Comparison of ENCODE assay signal across 12 cellular contexts in the genomic region with DNA sequence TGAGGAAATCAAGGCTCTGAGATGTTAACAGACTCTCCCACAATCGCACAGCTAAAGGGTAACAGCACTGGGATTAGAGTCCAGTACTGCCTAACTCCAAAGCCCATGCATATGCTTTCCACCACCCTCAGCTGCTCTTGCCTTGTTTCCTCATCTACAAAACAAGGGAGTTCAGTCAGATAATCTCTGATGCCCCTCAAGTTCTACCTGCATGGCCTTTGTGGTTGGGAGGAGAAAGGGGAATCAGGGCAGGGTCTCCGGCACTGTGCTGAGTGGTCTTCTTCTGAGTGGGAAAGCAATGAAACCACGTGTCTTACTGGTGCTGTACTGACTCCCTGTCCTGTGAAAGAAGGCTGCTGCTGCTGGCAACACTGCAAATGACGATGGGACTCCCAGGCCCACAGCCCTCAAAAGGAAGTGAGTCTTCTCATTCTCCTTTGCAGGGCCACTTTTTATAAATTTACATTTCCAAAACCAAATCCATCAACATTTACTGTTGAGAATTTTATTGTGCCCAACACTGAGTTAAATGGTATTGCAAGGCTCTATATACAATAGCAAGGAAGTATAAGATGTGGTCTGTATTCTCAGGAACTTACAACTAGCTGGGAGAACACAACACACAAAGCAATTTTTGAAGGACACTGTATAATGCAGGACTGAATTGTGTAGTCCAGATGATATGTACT. TPM values are rescaled to one million over a fixed set of nuclear protein-coding genes. Genes with fewer than 3 reads are reported as not detected.
A peak's percentile ranks its signal among the peaks of the same experiment; 100 is the strongest.
DNase-seq lines count a peak whose midpoint lies in the region; ATAC-seq and TF ChIP-seq lines count a peak whose summit lies in the region.
"Had no signal": no experiment of that assay in that cellular context is flagged by ENCODE, and none has a peak within 500 bp of the region (broad histone marks: within the 10 kb centered on the region; RNA-seq: fewer than 3 reads in every experiment).

No MANE protein-coding gene starts in this region.

- no peak overlapping the region for H3K4me3 Mint-ChIP-seq in activated T-cell treated with anti-CD3 and anti-CD28 coated beads, Interleukin-2, amount 50 U/mL, for 4 hours
- no peak overlapping the region for H3K4me3 Mint-ChIP-seq in GM23338
- H3K4me3 Mint-ChIP-seq in stimulated activated naive B cell treated with anti-CD40 and anti-IgM and Interleukin-4, amounts not matched to agents 10 μg/mL and 1 μg/mL and 100 μg/mL, for 72 hours: no peak overlapping the region
- H3K4me3 Mint-ChIP-seq: nephron, T-cell had no signal

- no peak overlapping the region for H3K4me2 ChIP-seq in GM23338

- H3K27me3 ChIP-seq in GM23338 (ENCODE audit: insufficient read depth): no peaks in the 10 kb centered on the region
- H3K27me3 ChIP-seq in ovary: no peaks in the 10 kb centered on the region

- H3K79me2 ChIP-seq in GM23338 (replicated peaks; ENCODE audit: insufficient read depth): no peaks in the 10 kb centered on the region

- no peaks in the 10 kb centered on the region for H3F3A ChIP-seq in GM23338 (replicated peaks; ENCODE audit: low read depth)

- H3K36me3 ChIP-seq in GM23338 (ENCODE audit: insufficient read depth) (no peaks in the 10 kb centered on the region; the same call in 1 of the 2 replicates), ovary (no peaks in the 10 kb centered on the region)

- no peaks in the 10 kb centered on the region for H3K36me3 Mint-ChIP-seq in activated T-cell treated with anti-CD3 and anti-CD28 coated beads, Interleukin-2, amount 50 U/mL, for 4 hours (ENCODE audit: insufficient read depth)
- H3K36me3 Mint-ChIP-seq in GM23338 (ENCODE audit: low read depth): no peaks in the 10 kb centered on the region
- H3K36me3 Mint-ChIP-seq in stimulated activated naive B cell treated with anti-CD40 and anti-IgM and Interleukin-4, amounts not matched to agents 10 μg/mL and 1 μg/mL and 100 μg/mL, for 72 hours: peaks cover 0 to 3% of the 10 kb centered on the region in 2 donors
- H3K36me3 Mint-ChIP-seq: T-cell had no signal

- peaks cover 18% of the 10 kb centered on the region for H3K4me1 Mint-ChIP-seq in activated T-cell treated with anti-CD3 and anti-CD28 coated beads, Interleukin-2, amount 50 U/mL, for 4 hours (ENCODE audit: low read depth)
- peaks cover 11% of the 10 kb centered on the region for H3K4me1 Mint-ChIP-seq in GM23338
- peaks cover 9 to 11% of the 10 kb centered on the region in 2 donors for H3K4me1 Mint-ChIP-seq in stimulated activated naive B cell treated with anti-CD40 and anti-IgM and Interleukin-4, amounts not matched to agents 10 μg/mL and 1 μg/mL and 100 μg/mL, for 72 hours
- H3K4me1 Mint-ChIP-seq: nephron had no signal

- H4K20me1 ChIP-seq in GM23338 (replicated peaks; ENCODE audit: insufficient read depth): no peaks in the 10 kb centered on the region

- peaks cover 4% of the 10 kb centered on the region for H3K27me3 Mint-ChIP-seq in activated T-cell treated with anti-CD3 and anti-CD28 coated beads, Interleukin-2, amount 50 U/mL, for 4 hours (ENCODE audit: low read depth)
- H3K27me3 Mint-ChIP-seq in GM23338 (ENCODE audit: insufficient read depth, low read depth, poor library complexity): peaks cover 3% of the 10 kb centered on the region
- peaks cover 5 to 8% of the 10 kb centered on the region in 2 donors for H3K27me3 Mint-ChIP-seq in stimulated activated naive B cell treated with anti-CD40 and anti-IgM and Interleukin-4, amounts not matched to agents 10 μg/mL and 1 μg/mL and 100 μg/mL, for 72 hours

- no peak for TF ChIP-seq EP300 in ovary (IDR thresholded peaks at IDR 0.05)

- WGBS in ovary, 3 donors: 78 to 86% (median 83%) methylated on average over 4 of the region's 4 CpGs

- no peak for TF ChIP-seq POLR2A in ovary (IDR thresholded peaks at IDR 0.05)

- H3K9me2 ChIP-seq in GM23338 (ENCODE audit: insufficient read depth): 0 out of 2 replicates have a peak, but pooled peaks cover 3% of the 10 kb centered on the region

- peak; percentile 7 to 16 for ATAC-seq in activated T-cell treated with anti-CD3 and anti-CD28 coated beads, Interleukin-2, amount 50 U/mL, for 4 hours
- ATAC-seq in GM23338: no peak
- peak; percentile 7 for ATAC-seq in HG03575 (IDR thresholded peaks at IDR 0.05; ENCODE audit: extremely low read depth, insufficient number of reproducible peaks, low FRiP score, unreplicated experiment)
- ATAC-seq in stimulated activated naive B cell treated with anti-CD40 and anti-IgM and Interleukin-4, amounts not matched to agents 10 μg/mL and 1 μg/mL and 100 μg/mL, for 72 hours (replicated peaks): peak; percentile 30 to 33
- ATAC-seq in left lobe of liver: no peak

- H3K27ac Mint-ChIP-seq in GM23338: no peak overlapping the region
- H3K27ac Mint-ChIP-seq in stimulated activated naive B cell treated with anti-CD40 and anti-IgM and Interleukin-4, amounts not matched to agents 10 μg/mL and 1 μg/mL and 100 μg/mL, for 72 hours: peak overlapping the region; percentile 39
- H3K27ac Mint-ChIP-seq: nephron had no signal

- no peaks in the 10 kb centered on the region for H3K9me3 Mint-ChIP-seq in activated T-cell treated with anti-CD3 and anti-CD28 coated beads, Interleukin-2, amount 50 U/mL, for 4 hours
- H3K9me3 Mint-ChIP-seq in GM23338: no peaks in the 10 kb centered on the region
- peaks cover 0 to 1% of the 10 kb centered on the region in 2 donors for H3K9me3 Mint-ChIP-seq in stimulated activated naive B cell treated with anti-CD40 and anti-IgM and Interleukin-4, amounts not matched to agents 10 μg/mL and 1 μg/mL and 100 μg/mL, for 72 hours
- H3K9me3 Mint-ChIP-seq: nephron, T-cell had no signal

- H3K27ac ChIP-seq in GM23338 (ENCODE audit: low read depth) (no peak overlapping the region), ovary (no peak overlapping the region)

- peak overlapping the region; percentile 93 for H2AFZ ChIP-seq in GM23338

- no peak overlapping the region for H3K4me3 ChIP-seq in GM23338
- no peak overlapping the region for H3K4me3 ChIP-seq in ovary

- intact Hi-C loops in ovary (cut with DNase I): no loop called here

- no peak for DNase-seq in activated T-cell treated with anti-CD3 and anti-CD28 coated beads, Interleukin-2, amount 50 U/mL, for 4 hours
- no peak for DNase-seq in activated T-cell treated with anti-CD3 and anti-CD28 coated beads, Interleukin-2, amount 50 U/mL, for 1 hour
- no peak for DNase-seq in GM23338 (ENCODE audit: low spot score)
- DNase-seq in stimulated activated naive B cell treated with anti-CD40 and anti-IgM and Interleukin-4, amounts not matched to agents 10 μg/mL and 1 μg/mL and 100 μg/mL, for 72 hours: no peak
- no peak for DNase-seq in NOMO-1 (lab: John Stamatoyannopoulos, UW; ENCODE audit: unreplicated experiment in 2 of 2)
- no peak for DNase-seq in ovary
- no peak for DNase-seq in left lobe of liver (ENCODE audit: low spot score)
- DNase-seq: ACHN, NCI-H2081, T-cell had no signal

- TF ChIP-seq CTCF in GM23338 (conservative IDR thresholded peaks at IDR 0.05; ENCODE audit: low read depth in 2 of 2) (no peak), ovary (IDR thresholded peaks at IDR 0.05) (no peak)

- no peaks in the 10 kb centered on the region for H3K9me3 ChIP-seq in ovary

- H3K4me1 ChIP-seq in GM23338 (ENCODE audit: insufficient read depth): no peaks in the 10 kb centered on the region; the same call in 1 of the 2 replicates
- no peaks in the 10 kb centered on the region for H3K4me1 ChIP-seq in ovary (ENCODE audit: insufficient read depth)

TF ChIP-seq in GM23338, 12 proteins besides CTCF, POLR2A, EP300 and RAD21 (continues in another document):
- TF ChIP-seq EZH2phosphoT487 (IDR thresholded peaks at IDR 0.05; ENCODE audit: unreplicated experiment) (no peak), JUNB (IDR thresholded peaks at IDR 0.05; ENCODE audit: unreplicated experiment) (no peak), EZH2 (IDR thresholded peaks at IDR 0.05; ENCODE audit: low read depth, unreplicated experiment) (no peak), STAT1 (IDR thresholded peaks at IDR 0.05; ENCODE audit: unreplicated experiment) (no peak), ZNF331 (CRISPR knock-in tag; IDR thresholded peaks at IDR 0.05; ENCODE audit: low read depth) (no peak)
- TF ChIP-seq, protein P1, sequence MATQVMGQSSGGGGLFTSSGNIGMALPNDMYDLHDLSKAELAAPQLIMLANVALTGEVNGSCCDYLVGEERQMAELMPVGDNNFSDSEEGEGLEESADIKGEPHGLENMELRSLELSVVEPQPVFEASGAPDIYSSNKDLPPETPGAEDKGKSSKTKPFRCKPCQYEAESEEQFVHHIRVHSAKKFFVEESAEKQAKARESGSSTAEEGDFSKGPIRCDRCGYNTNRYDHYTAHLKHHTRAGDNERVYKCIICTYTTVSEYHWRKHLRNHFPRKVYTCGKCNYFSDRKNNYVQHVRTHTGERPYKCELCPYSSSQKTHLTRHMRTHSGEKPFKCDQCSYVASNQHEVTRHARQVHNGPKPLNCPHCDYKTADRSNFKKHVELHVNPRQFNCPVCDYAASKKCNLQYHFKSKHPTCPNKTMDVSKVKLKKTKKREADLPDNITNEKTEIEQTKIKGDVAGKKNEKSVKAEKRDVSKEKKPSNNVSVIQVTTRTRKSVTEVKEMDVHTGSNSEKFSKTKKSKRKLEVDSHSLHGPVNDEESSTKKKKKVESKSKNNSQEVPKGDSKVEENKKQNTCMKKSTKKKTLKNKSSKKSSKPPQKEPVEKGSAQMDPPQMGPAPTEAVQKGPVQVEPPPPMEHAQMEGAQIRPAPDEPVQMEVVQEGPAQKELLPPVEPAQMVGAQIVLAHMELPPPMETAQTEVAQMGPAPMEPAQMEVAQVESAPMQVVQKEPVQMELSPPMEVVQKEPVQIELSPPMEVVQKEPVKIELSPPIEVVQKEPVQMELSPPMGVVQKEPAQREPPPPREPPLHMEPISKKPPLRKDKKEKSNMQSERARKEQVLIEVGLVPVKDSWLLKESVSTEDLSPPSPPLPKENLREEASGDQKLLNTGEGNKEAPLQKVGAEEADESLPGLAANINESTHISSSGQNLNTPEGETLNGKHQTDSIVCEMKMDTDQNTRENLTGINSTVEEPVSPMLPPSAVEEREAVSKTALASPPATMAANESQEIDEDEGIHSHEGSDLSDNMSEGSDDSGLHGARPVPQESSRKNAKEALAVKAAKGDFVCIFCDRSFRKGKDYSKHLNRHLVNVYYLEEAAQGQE (IDR thresholded peaks at IDR 0.05; ENCODE audit: unreplicated experiment): no peak

RNA-seq across cellular contexts. Expression of gene DUSP16, which starts 19.7 kb away (rescaled TPM):
- 10 to 100 TPM; 24.0 to 40.8 (median 34.9) TPM for total RNA-seq in activated T-cell treated with anti-CD3 and anti-CD28 coated beads, Interleukin-2, amount 50 U/mL, for 4 hours
- total RNA-seq in GM23338 (2014; rRNA removed; shearing (Covaris generic)): 52.8 and 59.4 TPM in 2 replicates
- 11.7 and 12.5 TPM in 2 replicates for polyA plus RNA-seq in GM23338 (2016; fragmentation: Nextera tagmentation; extraction: Ambion mirVana)
- 10 to 100 TPM; 17.8 to 35.5 (median 27.3) TPM for total RNA-seq in ovary
- polyA plus RNA-seq in ovary: 10 to 100 TPM; 12.5 to 54.0 TPM
- total RNA-seq in left lobe of liver: 46.2 TPM

RNA-seq across cellular contexts. Expression of gene CREBL2, which starts 29.3 kb away (rescaled TPM):
- 10 to 100 TPM; 14.4 to 16.9 (median 14.8) TPM for total RNA-seq in activated T-cell treated with anti-CD3 and anti-CD28 coated beads, Interleukin-2, amount 50 U/mL, for 4 hours
- total RNA-seq in GM23338 (2014; rRNA removed; shearing (Covaris generic)): 20.5 and 21.6 TPM in 2 replicates
- polyA plus RNA-seq in GM23338 (2016; fragmentation: Nextera tagmentation; extraction: Ambion mirVana): 9.0 and 9.3 TPM in 2 replicates
- total RNA-seq in ovary: 10 to 100 TPM; 23.7 to 46.6 (median 38.2) TPM
- polyA plus RNA-seq in ovary: 10 to 100 TPM; 34.7 to 58.9 TPM
- total RNA-seq in left lobe of liver: 23.3 TPM

Comparison
In these comparisons a context has a peak if more than half of its experiments do, and no peak if none do; other contexts are left out.
1. ATAC-seq: peak in activated T-cell treated with anti-CD3 and anti-CD28 coated beads, Interleukin-2, amount 50 U/mL, for 4 hours (2 of 2), HG03575 (single experiment) and stimulated activated naive B cell treated with anti-CD40 and anti-IgM and Interleukin-4, amounts not matched to agents 10 μg/mL and 1 μg/mL and 100 μg/mL, for 72 hours (2 of 2); none in GM23338 (single experiment) and left lobe of liver (single experiment).